15 cellular contexts compared by ENCODE assay signal in the genomic region with DNA sequence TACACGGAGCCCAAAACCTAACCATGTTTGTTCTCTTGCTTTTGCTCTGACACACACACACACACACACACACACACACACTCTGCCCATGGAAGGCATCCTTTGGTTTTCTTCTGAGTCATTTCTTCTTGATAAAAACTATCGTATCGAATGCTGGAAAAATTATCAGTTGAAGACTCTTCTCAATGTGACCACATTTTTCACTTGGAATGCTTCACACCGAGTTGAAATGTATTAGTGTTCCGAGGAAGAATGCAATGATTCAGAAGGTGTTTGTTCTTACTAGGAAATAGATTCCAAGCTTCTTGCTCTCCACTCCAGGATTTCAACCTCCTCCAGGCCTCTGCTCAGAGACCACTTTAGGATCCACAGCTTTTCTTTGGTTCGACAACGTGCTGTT.
A peak's percentile ranks its signal among the peaks of the same experiment; 100 is the strongest.
DNase-seq lines count a peak whose midpoint lies in the region; ATAC-seq and TF ChIP-seq lines count a peak whose summit lies in the region.
"Had no signal": no experiment of that assay in that cellular context is flagged by ENCODE, and none has a peak within 500 bp of the region (broad histone marks: within the 10 kb centered on the region; RNA-seq: fewer than 3 reads in every experiment).

No MANE protein-coding gene starts in this region.

- H3K36me3 Mint-ChIP-seq in glutamatergic neuron (ENCODE audit: unreplicated experiment) = no peaks in the 10 kb centered on the region
- no peaks in the 10 kb centered on the region for H3K36me3 Mint-ChIP-seq in activated T-helper 17 cell treated with anti-CD3 and anti-CD28 coated beads, Interleukin-2, amount 50 U/mL, for 72 hours (ENCODE audit: low read depth)

- H3K9me3 ChIP-seq in left ventricle myocardium inferior (replicated peaks) (no peaks in the 10 kb centered on the region), uterus (no peaks in the 10 kb centered on the region)
- H3K9me3 ChIP-seq: body of pancreas had no signal

- H3K4me3 Mint-ChIP-seq in glutamatergic neuron (ENCODE audit: unreplicated experiment) = no peak overlapping the region
- H3K4me3 Mint-ChIP-seq in activated T-helper 17 cell treated with anti-CD3 and anti-CD28 coated beads, Interleukin-2, amount 50 U/mL, for 72 hours = no peak overlapping the region
- H3K4me3 Mint-ChIP-seq: T-helper 1 cell treated with Interleukin-12 subunit alpha and Interleukin-12 subunit beta and Interleukin-4 antibody, amounts not matched to agents 30 μg/mL and 1 μg/mL, for 36 hours had no signal

- DNase-seq in left ventricle myocardium inferior (no peak), left ventricle myocardium superior (no peak), astrocyte of the hippocampus (ENCODE audit: low read depth, low spot score) (peak; percentile 88), glutamatergic neuron (no peak), uterus (no peak), C1 segment of cervical spinal cord (lab: John Stamatoyannopoulos, UW) (no peak)
- DNase-seq in activated CD4-positive, alpha-beta T cell treated with anti-CD3 and anti-CD28 coated beads, Interleukin-2, amount 50 U/mL, for 1 hour = no peak
- DNase-seq: activated CD4-positive, alpha-beta T cell treated with anti-CD3 and anti-CD28 coated beads for 48 hours; AML-193; body of pancreas; DMS153; occipital lobe had no signal

- peaks cover 27% of the 10 kb centered on the region for H3K4me1 Mint-ChIP-seq in glutamatergic neuron (ENCODE audit: low read depth, unreplicated experiment)
- H3K4me1 Mint-ChIP-seq in activated T-helper 17 cell treated with anti-CD3 and anti-CD28 coated beads, Interleukin-2, amount 50 U/mL, for 72 hours = no peaks in the 10 kb centered on the region

- H3K4me1 ChIP-seq in left ventricle myocardium inferior = peaks cover 8% of the 10 kb centered on the region
- H3K4me1 ChIP-seq in uterus = no peaks in the 10 kb centered on the region
- H3K4me1 ChIP-seq: body of pancreas had no signal

- intact Hi-C loops in left ventricle myocardium inferior (cut with micrococcal nuclease) (no loop called here), left ventricle myocardium superior (cut with micrococcal nuclease) (no loop called here), uterus (cut with DNase I; ENCODE audit: low total_unique reads) (no loop called here)

- TF ChIP-seq CTCF in left ventricle myocardium inferior (IDR thresholded peaks at IDR 0.05; ENCODE audit: borderline replicate concordance) (no peak), glutamatergic neuron (IDR thresholded peaks at IDR 0.05; ENCODE audit: partially characterized antibody, unreplicated experiment) (no peak), uterus (IDR thresholded peaks at IDR 0.05) (no peak)

- no peaks in the 10 kb centered on the region for H3K27me3 ChIP-seq in left ventricle myocardium inferior (ENCODE audit: low read depth)
- no peaks in the 10 kb centered on the region for H3K27me3 ChIP-seq in uterus
- H3K27me3 ChIP-seq: body of pancreas had no signal

- peaks cover 21% of the 10 kb centered on the region for H3K36me3 ChIP-seq in left ventricle myocardium inferior
- no peaks in the 10 kb centered on the region for H3K36me3 ChIP-seq in uterus

- H3K4me3 ChIP-seq in left ventricle myocardium inferior (no peak overlapping the region), uterus (no peak overlapping the region)
- H3K4me3 ChIP-seq: body of pancreas had no signal

- H3K27ac ChIP-seq in left ventricle myocardium inferior (replicated peaks) (peak overlapping the region; percentile 54), uterus (peak overlapping the region; percentile 48 to 74)
- H3K27ac ChIP-seq: body of pancreas, HL-60 had no signal

- peaks cover 8% of the 10 kb centered on the region for H3K9me3 Mint-ChIP-seq in glutamatergic neuron (ENCODE audit: unreplicated experiment)
- no peaks in the 10 kb centered on the region for H3K9me3 Mint-ChIP-seq in activated T-helper 17 cell treated with anti-CD3 and anti-CD28 coated beads, Interleukin-2, amount 50 U/mL, for 72 hours
- H3K9me3 Mint-ChIP-seq: T-helper 1 cell treated with Interleukin-12 subunit alpha and Interleukin-12 subunit beta and Interleukin-4 antibody, amounts not matched to agents 30 μg/mL and 1 μg/mL, for 36 hours had no signal

- TF ChIP-seq POLR2A in uterus (IDR thresholded peaks at IDR 0.05) = no peak

- peak overlapping the region; percentile 94 for H3K27ac Mint-ChIP-seq in glutamatergic neuron (ENCODE audit: unreplicated experiment)
- H3K27ac Mint-ChIP-seq in activated T-helper 17 cell treated with anti-CD3 and anti-CD28 coated beads, Interleukin-2, amount 50 U/mL, for 72 hours = no peak overlapping the region
- H3K27ac Mint-ChIP-seq: T-helper 1 cell treated with Interleukin-12 subunit alpha and Interleukin-12 subunit beta and Interleukin-4 antibody, amounts not matched to agents 30 μg/mL and 1 μg/mL, for 36 hours had no signal

- peaks cover 10% of the 10 kb centered on the region for H3K27me3 Mint-ChIP-seq in glutamatergic neuron (ENCODE audit: unreplicated experiment)
- H3K27me3 Mint-ChIP-seq in activated T-helper 17 cell treated with anti-CD3 and anti-CD28 coated beads, Interleukin-2, amount 50 U/mL, for 72 hours = no peaks in the 10 kb centered on the region

- ATAC-seq in left ventricle myocardium superior = no peak
- no peak for ATAC-seq in activated T-helper 17 cell treated with anti-CD3 and anti-CD28 coated beads, Interleukin-2, amount 50 U/mL, for 72 hours (replicated peaks)
- ATAC-seq: body of pancreas had no signal
